In genomic region chr5:154470949-154471870, GRCh38 we compare ENCODE assay signal across 1 cellular context.
TF ChIP-seq lines count a peak whose summit lies in the region.

No MANE protein-coding gene starts in this region.

TF ChIP-seq in A549, 52 proteins besides CTCF, POLR2A, EP300 and RAD21 (continued from another document):
- TF ChIP-seq HMGXB4 (CRISPR knock-in tag; IDR thresholded peaks at IDR 0.05; ENCODE audit: borderline replicate concordance) (no peak), RCOR1 (IDR thresholded peaks at IDR 0.05; ENCODE audit: low read depth, low read length) (no peak), JUNB (IDR thresholded peaks at IDR 0.05) (no peak), KDM1A (IDR thresholded peaks at IDR 0.05; ENCODE audit: low read depth) (no peak), ZC3H11A (IDR thresholded peaks at IDR 0.05) (no peak), E2F6 (IDR thresholded peaks at IDR 0.05; ENCODE audit: borderline replicate concordance, low read depth) (no peak), RNF2 (IDR thresholded peaks at IDR 0.05; ENCODE audit: borderline replicate concordance, low read depth) (no peak), HOXB13 (CRISPR knock-in tag; IDR thresholded peaks at IDR 0.05; ENCODE audit: low read depth) (no peak), MAX (IDR thresholded peaks at IDR 0.05) (no peak), KDM5A (IDR thresholded peaks at IDR 0.05) (no peak), HDAC2 (IDR thresholded peaks at IDR 0.05) (no peak)
